ENCODE assay signal across 19 cellular contexts in genomic region chr2:169511818-169512217, GRCh38. TPM values are rescaled to one million over a fixed set of nuclear protein-coding genes. Genes with fewer than 3 reads are reported as not detected.
DNase-seq lines count a peak whose midpoint lies in the region; ATAC-seq and TF ChIP-seq lines count a peak whose summit lies in the region.
"Had no signal": no experiment of that assay in that cellular context is flagged by ENCODE, and none has a peak within 500 bp of the region (broad histone marks: within the 10 kb centered on the region; RNA-seq: fewer than 3 reads in every experiment).

No MANE protein-coding gene starts in this region.

- H3K4me1 ChIP-seq in heart right ventricle (peaks cover 0 to 27% (median 14%) of the 10 kb centered on the region in 9 donors), psoas muscle (peaks cover 7% of the 10 kb centered on the region), ascending aorta (peaks cover 0 to 2% of the 10 kb centered on the region in 2 donors)
- H3K4me1 ChIP-seq: BLaER1 had no signal

- H3K27me3 ChIP-seq in heart right ventricle (no peaks in the 10 kb centered on the region), psoas muscle (ENCODE audit: insufficient read depth in 3 of 3, low read length in 2 of 3) (no peaks in the 10 kb centered on the region), ascending aorta (no peaks in the 10 kb centered on the region)
- H3K27me3 ChIP-seq: BLaER1, SJSA1 had no signal

- ATAC-seq in heart right ventricle (no peak), Right ventricle myocardium superior (ENCODE audit: poor library complexity) (no peak), psoas muscle (peak in 2 of 4 donors; percentile 11 to 14), left lobe of liver (no peak)
- ATAC-seq: HCT116 had no signal

- H3K4me3 ChIP-seq in heart right ventricle: peak overlapping the region in 9 of 10 donors; percentile 17 to 54 (median 43)
- H3K4me3 ChIP-seq in fibroblast of villous mesenchyme (ENCODE audit: low read depth, low read length): no peak overlapping the region
- H3K4me3 ChIP-seq in psoas muscle: peak overlapping the region; percentile 78
- H3K4me3 ChIP-seq in ascending aorta: no peak overlapping the region
- H3K4me3 ChIP-seq: BLaER1, SJSA1 had no signal

- TF ChIP-seq CTCF in heart right ventricle (IDR thresholded peaks at IDR 0.05) (no peak), fibroblast of villous mesenchyme (IDR thresholded peaks at IDR 0.05; ENCODE audit: insufficient read depth, low read depth, low read length) (no peak), psoas muscle (IDR thresholded peaks at IDR 0.05) (no peak), ascending aorta (IDR thresholded peaks at IDR 0.05) (no peak)

- H3K9me3 ChIP-seq in heart right ventricle (no peaks in the 10 kb centered on the region), psoas muscle (no peaks in the 10 kb centered on the region), ascending aorta (no peaks in the 10 kb centered on the region)
- H3K9me3 ChIP-seq: BLaER1, SJSA1 had no signal

- peak overlapping the region in 8 of 10 donors; percentile 7 to 78 (median 64) for H3K27ac ChIP-seq in heart right ventricle
- peak overlapping the region; percentile 87 for H3K27ac ChIP-seq in psoas muscle
- H3K27ac ChIP-seq in ascending aorta: no peak overlapping the region
- H3K27ac ChIP-seq: BLaER1, SJSA1 had no signal

- H3K36me3 ChIP-seq in heart right ventricle: peaks cover 0 to 5% (median 0%) of the 10 kb centered on the region in 9 donors
- H3K36me3 ChIP-seq in psoas muscle (ENCODE audit: insufficient read depth in 1 of 2, low read depth in 1 of 2): peaks cover 0 to 22% of the 10 kb centered on the region in 2 donors
- no peaks in the 10 kb centered on the region for H3K36me3 ChIP-seq in ascending aorta
- H3K36me3 ChIP-seq: BLaER1, SJSA1 had no signal

- WGBS in heart right ventricle, 2 donors: 48 to 66% methylated on average over 1 of the region's 1 CpG
- 30 to 38% (median 30%) methylated on average over 1 of the region's 1 CpG for WGBS in psoas muscle, 3 donors

- intact Hi-C loops in heart right ventricle (cut with DNase I): no loop called here
- intact Hi-C loops in Right ventricle myocardium superior (cut with DNase I): no loop called here
- intact Hi-C loops in psoas muscle (cut with DNase I): no loop called here
- intact Hi-C loops in ascending aorta (cut with DNase I): no loop called here

- DNase-seq in heart right ventricle: no peak
- DNase-seq in Right ventricle myocardium superior: no peak
- DNase-seq in fibroblast of villous mesenchyme (ENCODE audit: low read depth): peak; percentile 23
- DNase-seq in psoas muscle: no peak
- DNase-seq in COR-L47 (lab: John Stamatoyannopoulos, UW): no peak
- no peak for DNase-seq in ascending aorta (ENCODE audit: low spot score in 2 of 2)
- DNase-seq in left lobe of liver (ENCODE audit: low spot score): no peak
- DNase-seq: Calu3; CD4-positive, alpha-beta memory T cell; GOT3; NCI-H1092 treated with DMSO at 0.1 percent for 48 hours; NCI-H146; NCI-H2081; NCI-H510A; NCI-H774; RPMI8226 had no signal

RNA-seq across cellular contexts. Expression of gene KLHL41, which starts 2.3 kb away (rescaled TPM):
- 100 to 1,000 TPM; 105 to 185 (median 132) TPM for total RNA-seq in heart right ventricle
- 10 to 100 TPM; 32.5 to 37.7 TPM for polyA plus RNA-seq in heart right ventricle
- 139 TPM for total RNA-seq in Right ventricle myocardium superior
- 0.32 and 0.43 TPM in 2 replicates for total RNA-seq in fibroblast of villous mesenchyme
- 1,000 to 10,000 TPM; 3,179 to 3,578 (median 3,364) TPM for total RNA-seq in psoas muscle
- 1,000 to 10,000 TPM in 2 of 3 donors, 100 to 1,000 TPM in 1; 639 to 3,023 (median 2,979) TPM for polyA plus RNA-seq in psoas muscle
- 0.21 TPM for total RNA-seq in ascending aorta
- total RNA-seq in left lobe of liver: 0.18 TPM

RNA-seq across cellular contexts. Expression of gene BBS5, which starts 32.5 kb away (rescaled TPM):
- 10 to 100 TPM in 1 of 10 donors, 1 to 10 TPM in 9; 6.3 to 10.3 (median 9.0) TPM for total RNA-seq in heart right ventricle
- 1 to 10 TPM; 4.7 to 5.9 TPM for polyA plus RNA-seq in heart right ventricle
- total RNA-seq in Right ventricle myocardium superior: 7.4 TPM
- total RNA-seq in fibroblast of villous mesenchyme: 5.6 and 6.1 TPM in 2 replicates
- total RNA-seq in psoas muscle: 10 to 100 TPM in 1 of 4 donors, 1 to 10 TPM in 3; 8.1 to 12.3 (median 9.2) TPM
- polyA plus RNA-seq in psoas muscle: 10 to 100 TPM in 1 of 3 donors, 1 to 10 TPM in 2; 3.7 to 12.2 (median 5.1) TPM
- total RNA-seq in ascending aorta: 1.5 TPM
- 1.8 TPM for total RNA-seq in left lobe of liver

Comparison
In these comparisons a context has a peak if more than half of its experiments do, and no peak if none do; other contexts are left out.
1. H3K27ac ChIP-seq: peak in heart right ventricle (8 of 10) and psoas muscle (single experiment); none in ascending aorta (0 of 2).
2. H3K4me3 ChIP-seq: peak in heart right ventricle (9 of 10) and psoas muscle (single experiment); none in fibroblast of villous mesenchyme (single experiment) and ascending aorta (0 of 2).
3. RNA of gene KLHL41, which starts 2.3 kb away (total RNA-seq): 3,179 to 3,578 TPM in psoas muscle, 139 TPM in Right ventricle myocardium superior (single experiment) and 105 to 185 TPM in heart right ventricle; 0.32 to 0.43 TPM in fibroblast of villous mesenchyme, 0.21 TPM in ascending aorta (single experiment) and 0.18 TPM in left lobe of liver (single experiment); every median in the first group is over 10 times any median in the second.